In the genomic region with DNA sequence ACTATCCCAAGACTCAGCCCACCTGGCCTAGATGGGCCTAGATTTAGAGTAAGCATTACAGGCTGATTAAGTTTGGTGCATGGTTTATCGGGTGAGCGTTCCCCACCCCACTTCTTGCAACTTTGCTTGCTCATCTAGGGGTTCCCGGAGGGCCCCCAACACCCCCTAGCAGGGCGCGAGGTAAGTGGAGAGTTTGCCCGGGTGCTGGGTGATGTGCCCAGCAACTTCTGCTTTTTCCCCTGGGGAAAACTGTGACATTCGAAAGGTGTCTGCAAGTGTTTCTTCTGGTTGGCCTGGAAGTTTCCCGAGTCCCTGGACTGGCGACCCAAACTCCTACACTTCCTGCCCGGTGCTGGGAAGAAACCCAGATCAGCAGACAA, we compare ENCODE assay signal across 8 cellular contexts. TPM values are rescaled to one million over a fixed set of nuclear protein-coding genes. Genes with fewer than 3 reads are reported as not detected.
DNase-seq lines count a peak whose midpoint lies in the region; ATAC-seq and TF ChIP-seq lines count a peak whose summit lies in the region.

No MANE protein-coding gene starts in this region.

- H3K36me3 ChIP-seq in ascending aorta = no peaks in the 10 kb centered on the region
- H3K36me3 ChIP-seq in lung (ENCODE audit: control insufficient read depth in 2 of 2, insufficient read depth in 2 of 2, low read length in 2 of 2) = no peaks in the 10 kb centered on the region
- no peaks in the 10 kb centered on the region for H3K36me3 ChIP-seq in PC-3 (ENCODE audit: low read depth, low read length)

- H2AFZ ChIP-seq in PC-3 (ENCODE audit: low read length) = no peak overlapping the region

- WGBS in lung, 2 donors = 22 to 56% methylated on average over 10 of the region's 10 CpGs

- H3K9me3 ChIP-seq in ascending aorta = no peaks in the 10 kb centered on the region
- H3K9me3 ChIP-seq in lung (ENCODE audit: control insufficient read depth in 2 of 2, insufficient read depth in 1 of 2, low read length in 1 of 2) = no peaks in the 10 kb centered on the region
- H3K9me3 ChIP-seq in PC-3 (ENCODE audit: low read length) = no peaks in the 10 kb centered on the region

- POLR2A ChIA-PET in PC-3 (lab: Charles Lee; ENCODE audit: unreplicated experiment) = no interaction called here

- peak overlapping the region; percentile 68 to 95 for H3K4me3 ChIP-seq in ascending aorta
- no peak overlapping the region for H3K4me3 ChIP-seq in lung
- no peak overlapping the region for H3K4me3 ChIP-seq in PC-3 (ENCODE audit: low read length)

- no peaks in the 10 kb centered on the region for H3F3A ChIP-seq in PC-3 (ENCODE audit: low read length, unreplicated experiment)

- no peak for DNase-seq in activated naive CD4-positive, alpha-beta T cell treated with Interleukin-2 at 50 U/mL for 16 hours
- DNase-seq in ascending aorta (ENCODE audit: low spot score in 2 of 2) = no peak
- no peak for DNase-seq in lung (ENCODE audit: low spot score)
- no peak for DNase-seq in type B pancreatic cell (ENCODE audit: extremely low spot score, unreplicated experiment)
- DNase-seq in anterior cingulate cortex (lab: John Stamatoyannopoulos, UW) = no peak
- no peak for DNase-seq in PC-3
- DNase-seq in posterior cingulate gyrus = no peak

- no TSS peak for BruUV-seq in PC-3 (replicated peaks; lab: Mats Ljungman, UMichigan)

- H3K27ac Mint-ChIP-seq in activated naive CD4-positive, alpha-beta T cell treated with anti-CD3 and anti-CD28 coated beads, Interleukin-2, amount 50 U/mL, for 24 hours = no peak overlapping the region
- H3K27ac Mint-ChIP-seq in type B pancreatic cell = peak overlapping the region; percentile 73

- TF ChIP-seq CTCF in ascending aorta (IDR thresholded peaks at IDR 0.05) (no peak), lung (IDR thresholded peaks at IDR 0.05; ENCODE audit: control extremely low read depth, extremely low read depth) (no peak), type B pancreatic cell (conservative IDR thresholded peaks at IDR 0.05) (no peak), PC-3 (conservative IDR thresholded peaks at IDR 0.05; ENCODE audit: low read depth, low read length) (no peak)

- H3K4me1 Mint-ChIP-seq in activated naive CD4-positive, alpha-beta T cell treated with anti-CD3 and anti-CD28 coated beads, Interleukin-2, amount 50 U/mL, for 24 hours = peaks cover 21% of the 10 kb centered on the region
- H3K4me1 Mint-ChIP-seq in type B pancreatic cell (ENCODE audit: unreplicated experiment) = peaks cover 19% of the 10 kb centered on the region

- no peak overlapping the region for H3K4me2 ChIP-seq in PC-3 (ENCODE audit: low read length)

- no peaks in the 10 kb centered on the region for H4K20me1 ChIP-seq in PC-3 (ENCODE audit: low read length)

- H3K4me1 ChIP-seq in ascending aorta = peaks cover 3% of the 10 kb centered on the region in 2 donors
- H3K4me1 ChIP-seq in lung (ENCODE audit: control insufficient read depth in 2 of 2, insufficient read depth in 2 of 2, low read length in 2 of 2) = peaks cover 0 to 6% of the 10 kb centered on the region in 2 donors
- no peaks in the 10 kb centered on the region; the same call in 1 of the 2 replicates for H3K4me1 ChIP-seq in PC-3 (ENCODE audit: insufficient read depth, low read length)

- intact Hi-C loops in ascending aorta (cut with DNase I) = loop anchor here (2.0 to 10.0 kb wide), 3 partner anchors 215 to 761 kb away; a partner anchor contains a TSS
- intact Hi-C loops in PC-3 (cut with micrococcal nuclease) = loop anchor here (2.0 to 10.0 kb wide), 4 partner anchors 159 to 419 kb away; no protein-coding TSS in a partner anchor
- intact Hi-C loops in posterior cingulate gyrus (cut with DNase I) = loop anchor here (10.0 kb wide), 1 partner anchor 1571 kb away; no protein-coding TSS in a partner anchor

- H3K9me2 ChIP-seq in PC-3 (replicated peaks; ENCODE audit: low read length) = no peaks in the 10 kb centered on the region

- H3K4me3 Mint-ChIP-seq in activated naive CD4-positive, alpha-beta T cell treated with anti-CD3 and anti-CD28 coated beads, Interleukin-2, amount 50 U/mL, for 24 hours = peak overlapping the region; percentile 82
- H3K4me3 Mint-ChIP-seq in type B pancreatic cell = peak overlapping the region; percentile 82

- H3K79me2 ChIP-seq in PC-3 (ENCODE audit: low read length) = no peaks in the 10 kb centered on the region

- H3K9me3 Mint-ChIP-seq in activated naive CD4-positive, alpha-beta T cell treated with anti-CD3 and anti-CD28 coated beads, Interleukin-2, amount 50 U/mL, for 24 hours = no peaks in the 10 kb centered on the region
- H3K9me3 Mint-ChIP-seq in type B pancreatic cell = no peaks in the 10 kb centered on the region

- H3K27ac ChIP-seq in ascending aorta (peak overlapping the region in 1 of 2 donors; percentile 46), lung (ENCODE audit: low read depth in 1 of 2, low read length in 1 of 2) (peak overlapping the region; percentile 25 to 45), PC-3 (ENCODE audit: low read length) (no peak overlapping the region)

- CTCF ChIA-PET in PC-3 (lab: Charles Lee) = interaction anchor here (0.6 kb wide), 1 partner anchor 108 kb away, joined by 3 read pairs; no protein-coding TSS in a partner anchor

- H3K27me3 ChIP-seq in ascending aorta (no peaks in the 10 kb centered on the region), lung (ENCODE audit: control insufficient read depth, insufficient read depth) (no peaks in the 10 kb centered on the region), PC-3 (ENCODE audit: low read length) (no peaks in the 10 kb centered on the region)

- H3K9ac ChIP-seq in PC-3 (ENCODE audit: low read length) = no peak overlapping the region

- no peaks in the 10 kb centered on the region for H3K36me3 Mint-ChIP-seq in activated naive CD4-positive, alpha-beta T cell treated with anti-CD3 and anti-CD28 coated beads, Interleukin-2, amount 50 U/mL, for 24 hours
- H3K36me3 Mint-ChIP-seq in type B pancreatic cell = no peaks in the 10 kb centered on the region

- peaks cover 31% of the 10 kb centered on the region for H3K27me3 Mint-ChIP-seq in activated naive CD4-positive, alpha-beta T cell treated with anti-CD3 and anti-CD28 coated beads, Interleukin-2, amount 50 U/mL, for 24 hours
- peaks cover under 1% of the 10 kb centered on the region for H3K27me3 Mint-ChIP-seq in type B pancreatic cell

- no peak for ATAC-seq in lung (ENCODE audit: insufficient read depth, low FRiP score)
- no peak for ATAC-seq in PC-3

RNA-seq across cellular contexts. Expression of a gene that starts 31.7 kb away (rescaled TPM):
- total RNA-seq in ascending aorta (not detected), lung (1 to 10 TPM; 1.4 to 1.6 TPM), type B pancreatic cell (ENCODE audit: low replicate concordance) (9.6 and 24.3 TPM in 2 replicates), PC-3 (2014; rRNA removed) (0.17 and 0.26 TPM in 2 replicates)
- polyA plus RNA-seq in lung = under 1 TPM; 0.10 to 0.24 TPM

RNA-seq across cellular contexts. Expression of a gene that starts 40.2 kb away (rescaled TPM):
- total RNA-seq in ascending aorta (16.3 TPM), lung (10 to 100 TPM; 49.1 to 97.8 TPM), type B pancreatic cell (ENCODE audit: low replicate concordance) (45.8 and 46.8 TPM in 2 replicates), PC-3 (2014; rRNA removed) (21.5 and 32.5 TPM in 2 replicates)
- 10 to 100 TPM; 20.6 to 22.3 TPM for polyA plus RNA-seq in lung

Comparison
In these comparisons a context has a peak if more than half of its experiments do, and no peak if none do; other contexts are left out.
1. H3K4me3 ChIP-seq: peak in ascending aorta (2 of 2); none in lung (single experiment) and PC-3 (single experiment).